Comparison of ENCODE assay signal across 7 cellular contexts in the genomic region with DNA sequence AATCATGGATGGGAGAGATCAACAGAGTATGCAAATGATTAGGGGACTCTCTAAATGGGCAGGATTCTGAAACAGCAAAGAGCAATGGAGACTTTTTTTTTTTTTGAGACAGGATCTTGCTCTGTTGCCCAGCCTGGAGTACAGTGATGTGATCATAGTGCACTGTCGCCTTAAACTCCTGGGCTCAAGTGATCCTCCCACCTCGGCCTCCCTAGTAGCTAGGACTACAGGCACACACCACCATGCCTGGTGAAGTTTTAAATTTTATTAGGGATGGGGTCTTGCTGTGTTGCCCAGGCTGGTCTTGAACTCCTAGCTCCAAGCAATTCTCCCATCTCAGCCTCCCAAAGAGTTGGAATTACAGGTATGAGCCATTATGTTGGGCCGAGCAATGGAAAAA.
"Had no signal": no experiment of that assay in that cellular context is flagged by ENCODE, and none has a peak within 500 bp of the region (broad histone marks: within the 10 kb centered on the region; RNA-seq: fewer than 3 reads in every experiment).

No MANE protein-coding gene starts in this region.

- H3K27ac ChIP-seq: HL-60 had no signal

- H3K36me3 Mint-ChIP-seq: IgD-negative memory B cell had no signal

- H3K4me3 Mint-ChIP-seq: IgD-negative memory B cell had no signal

- ATAC-seq: HepG2, K562 had no signal

- DNase-seq: IMR-90, KBM-7, KG1 had no signal

- H3K9me3 Mint-ChIP-seq: IgD-negative memory B cell had no signal

- H3K4me3 ChIP-seq: K562 had no signal
